Comparison of ENCODE assay signal across 23 cellular contexts in genomic region chr20:10319855-10320254, GRCh38.
"Had no signal": no experiment of that assay in that cellular context is flagged by ENCODE, and none has a peak within 500 bp of the region (broad histone marks: within the 10 kb centered on the region; RNA-seq: fewer than 3 reads in every experiment).

No MANE protein-coding gene starts in this region.

- H3K27me3 ChIP-seq: adrenal gland, cardiac muscle cell, neutrophil, tibial nerve had no signal

- DNase-seq: activated CD4-positive, alpha-beta T cell treated with anti-CD3 and anti-CD28 coated beads, Interleukin-2, amount 10 ng/mL, durations not matched to agents 7 days and 5 days; activated CD8-positive, alpha-beta T cell treated with anti-CD3 and anti-CD28 coated beads, Interleukin-2, amount 10 ng/mL, durations not matched to agents 7 days and 5 days; activated effector memory CD4-positive, alpha-beta T cell treated with Interleukin-2 at 50 U/mL for 16 hours; activated naive CD4-positive, alpha-beta T cell treated with anti-CD3 and anti-CD28 coated beads, Interleukin-2, amount 50 U/mL, for 16 hours; activated T-cell treated with anti-CD3 and anti-CD28 coated beads, Interleukin-2, amount 50 U/mL, for 4 hours; adrenal gland; effector memory CD8-positive, alpha-beta T cell; foreskin keratinocyte; kidney; retina; stimulated activated CD4-positive, alpha-beta T cell treated with anti-CD3 and anti-CD28 coated beads, Interleukin-2, amount 100 ng/mL, for 24 hours; stimulated activated naive CD8-positive, alpha-beta T cell treated with anti-CD3 and anti-CD28 coated beads, Interleukin-15, Interleukin-2, amounts not matched to agents 100 U/mL and 50 U/mL, for 24 hours; substantia nigra; T-cell; T-helper 9 cell had no signal

- H3K4me1 Mint-ChIP-seq: activated CD4-positive, alpha-beta T cell treated with anti-CD3 and anti-CD28 coated beads, Interleukin-2, amount 10 ng/mL, durations not matched to agents 7 days and 5 days; T-cell had no signal

- H3K4me3 Mint-ChIP-seq: activated CD4-positive, alpha-beta T cell treated with anti-CD3 and anti-CD28 coated beads, Interleukin-2, amount 10 ng/mL, durations not matched to agents 7 days and 5 days; activated CD8-positive, alpha-beta T cell treated with anti-CD3 and anti-CD28 coated beads, Interleukin-2, amount 10 ng/mL, durations not matched to agents 7 days and 5 days; activated T-cell treated with anti-CD3 and anti-CD28 coated beads, Interleukin-2, amount 50 U/mL, for 4 hours; effector memory CD8-positive, alpha-beta T cell; mesothelial cell of epicardium; natural killer cell treated with Interleukin-12 subunit alpha and Interleukin-12 subunit beta and Interleukin-15 and Interleukin-18, amount 100 ng/mL, for 72 hours; T-cell had no signal

- H3K9me3 ChIP-seq: adrenal gland, neutrophil had no signal

- H3K36me3 Mint-ChIP-seq: mesothelial cell of epicardium, T-cell had no signal

- H3K4me1 ChIP-seq: adrenal gland, foreskin keratinocyte, tibial nerve had no signal

- ATAC-seq: activated CD4-positive, CD25-positive, alpha-beta regulatory T cell treated with anti-CD3 and anti-CD28 coated beads, Interleukin-2, amount 50 U/mL, for 24 hours; activated CD8-positive, alpha-beta T cell treated with anti-CD3 and anti-CD28 coated beads, Interleukin-2, amount 10 ng/mL, durations not matched to agents 7 days and 5 days; activated T-cell treated with anti-CD3 and anti-CD28 coated beads, Interleukin-2, amount 50 U/mL, for 4 hours; effector memory CD8-positive, alpha-beta T cell; foreskin keratinocyte; left lobe of liver; natural killer cell treated with Interleukin-12 subunit alpha and Interleukin-12 subunit beta and Interleukin-15 and Interleukin-18, amount 100 ng/mL, for 72 hours; stimulated activated naive CD8-positive, alpha-beta T cell treated with anti-CD3 and anti-CD28 coated beads, Interleukin-15, Interleukin-2, amounts not matched to agents 100 U/mL and 50 U/mL, for 24 hours; T-cell had no signal

- H3K27ac ChIP-seq: adrenal gland, cardiac muscle cell, foreskin keratinocyte, neutrophil, tibial nerve had no signal

- H3K27ac Mint-ChIP-seq: activated CD4-positive, alpha-beta T cell treated with anti-CD3 and anti-CD28 coated beads, Interleukin-2, amount 10 ng/mL, durations not matched to agents 7 days and 5 days; activated CD8-positive, alpha-beta T cell treated with anti-CD3 and anti-CD28 coated beads, Interleukin-2, amount 10 ng/mL, durations not matched to agents 7 days and 5 days; effector memory CD8-positive, alpha-beta T cell; mesothelial cell of epicardium; natural killer cell treated with Interleukin-12 subunit alpha and Interleukin-12 subunit beta and Interleukin-15 and Interleukin-18, amount 100 ng/mL, for 72 hours; T-cell had no signal

- H3K36me3 ChIP-seq: adrenal gland, cardiac muscle cell, neutrophil, tibial nerve had no signal

- H3K4me3 ChIP-seq: adrenal gland, cardiac muscle cell, lung, tibial nerve had no signal

- H3K9me3 Mint-ChIP-seq: activated T-cell treated with anti-CD3 and anti-CD28 coated beads, Interleukin-2, amount 50 U/mL, for 4 hours; mesothelial cell of epicardium had no signal
